In the genomic region with DNA sequence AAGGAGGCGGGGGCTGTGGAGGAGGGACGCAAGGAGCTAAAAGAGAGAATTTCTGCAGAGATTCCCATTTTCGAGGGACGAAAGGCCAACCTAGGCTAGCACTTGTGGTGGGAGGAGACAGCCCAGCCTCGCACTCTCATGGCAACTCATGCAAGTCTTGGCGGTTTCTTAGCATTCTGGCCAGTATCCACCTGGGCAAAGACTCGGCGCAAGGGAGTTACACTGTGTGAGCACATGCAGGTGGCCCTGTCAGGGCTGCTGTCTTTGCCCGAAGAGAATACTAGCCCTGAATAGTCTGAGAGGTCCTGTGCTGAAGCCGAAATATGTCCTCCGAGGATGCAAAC, we compare ENCODE assay signal across 12 cellular contexts. TPM values are rescaled to one million over a fixed set of nuclear protein-coding genes. Genes with fewer than 3 reads are reported as not detected.
DNase-seq lines count a peak whose midpoint lies in the region; ATAC-seq, FAIRE-seq and TF ChIP-seq lines count a peak whose summit lies in the region.
"Had no signal": no experiment of that assay in that cellular context is flagged by ENCODE, and none has a peak within 500 bp of the region (broad histone marks: within the 10 kb centered on the region; RNA-seq: fewer than 3 reads in every experiment).

No MANE protein-coding gene starts in this region.

- H3K4me3 Mint-ChIP-seq in endodermal cell (peak overlapping the region; percentile 53), nephron (peak overlapping the region; percentile 1 to 64 (median 53))

- H3K9ac ChIP-seq in endodermal cell (ENCODE audit: extremely low read depth, low read length, poor library complexity, severe bottlenecking): no peak overlapping the region

- no peaks in the 10 kb centered on the region for H3K9me3 Mint-ChIP-seq in endodermal cell
- H3K9me3 Mint-ChIP-seq in nephron: peaks cover 4% of the 10 kb centered on the region
- H3K9me3 Mint-ChIP-seq: activated naive CD4-positive, alpha-beta T cell treated with anti-CD3 and anti-CD28 coated beads, Interleukin-2, amount 50 U/mL, for 72 hours; T-helper 2 cell treated with Interferon-gamma antibody and Interleukin-4, amounts not matched to agents 5 μg/mL and 100 μg/mL, for 36 hours had no signal

- DNase-seq in A549 (ENCODE audit: low read depth in 1 of 2, low spot score in 1 of 2) (no peak), endodermal cell (peak; percentile 74), hepatic stellate cell (ENCODE audit: low spot score) (no peak), DMS153 treated with DMSO at 0.1 percent for 48 hours (lab: John Stamatoyannopoulos, UW; ENCODE audit: unreplicated experiment) (no peak), frontal cortex (ENCODE audit: low spot score in 2 of 2) (no peak), GM19238 (ENCODE audit: insufficient read length, low spot score) (no peak)
- DNase-seq: NCI-H2227 treated with DMSO at 0.1 percent for 48 hours had no signal

- no peaks in the 10 kb centered on the region for H3K36me3 ChIP-seq in endodermal cell (ENCODE audit: control insufficient read depth, insufficient read depth, low read length)

- H3K4me1 Mint-ChIP-seq in endodermal cell (peaks cover 7% of the 10 kb centered on the region), nephron (no peaks in the 10 kb centered on the region)

- H3K9me3 ChIP-seq in A549: no peaks in the 10 kb centered on the region
- no peaks in the 10 kb centered on the region for H3K9me3 ChIP-seq in endodermal cell (ENCODE audit: control insufficient read depth, low read length)

- POLR2A ChIA-PET in A549 (lab: Yijun Ruan, JAX): no interaction called here

- no peak for TF ChIP-seq POLR2A in A549 (IDR thresholded peaks at IDR 0.05; ENCODE audit: low read length)

- H3K27ac Mint-ChIP-seq in endodermal cell (no peak overlapping the region), nephron (no peak overlapping the region)
- H3K27ac Mint-ChIP-seq: activated naive CD4-positive, alpha-beta T cell treated with anti-CD3 and anti-CD28 coated beads, Interleukin-2, amount 50 U/mL, for 72 hours; T-helper 2 cell treated with Interferon-gamma antibody and Interleukin-4, amounts not matched to agents 5 μg/mL and 100 μg/mL, for 36 hours had no signal

- H3K27me3 Mint-ChIP-seq in endodermal cell (ENCODE audit: insufficient read depth) (peaks cover 36% of the 10 kb centered on the region), nephron (ENCODE audit: low read depth) (peaks cover 42% of the 10 kb centered on the region)

- peak overlapping the region; percentile 88 for H3K4me2 ChIP-seq in A549

- ATAC-seq in A549 (peak; percentile 37 to 38; a peak in 3 of 6 replicates), HG02763 (IDR thresholded peaks at IDR 0.05; ENCODE audit: unreplicated experiment) (peak; percentile 46)

- H3K27ac ChIP-seq in A549: no peak overlapping the region
- no peak overlapping the region for H3K27ac ChIP-seq in endodermal cell (ENCODE audit: low read depth, low read length)
- H3K27ac ChIP-seq: C4-2B had no signal

- peak overlapping the region; percentile 42 for H3K4me3 ChIP-seq in A549
- peak overlapping the region; percentile 60 for H3K4me3 ChIP-seq in endodermal cell (ENCODE audit: low read length)

- TF ChIP-seq RAD21 in A549 (conservative IDR thresholded peaks at IDR 0.05 in 1 of 2, IDR thresholded peaks at IDR 0.05 in 1 of 2): no peak

- H3K4me1 ChIP-seq in A549: no peaks in the 10 kb centered on the region
- H3K4me1 ChIP-seq in endodermal cell (ENCODE audit: control insufficient read depth, insufficient read depth, low read length): no peaks in the 10 kb centered on the region

- CTCF ChIA-PET in A549 (lab: Yijun Ruan, JAX): no interaction called here

- 61% methylated on average over 11 of the region's 11 CpGs for WGBS in A549 (ENCODE audit: missing lambda C conversion rate)
- 44 to 46% methylated on average over 4 to 11 of the region's 11 CpGs for WGBS in endodermal cell (ENCODE audit: insufficient coverage in 1 of 2, insufficient read length in 1 of 2), 2 experiments

- FAIRE-seq in A549 (lab: Jason Lieb, UNC) (no peak), frontal cortex (lab: Jason Lieb, UNC) (no peak)

- TF ChIP-seq CTCF in A549 (IDR thresholded peaks at IDR 0.05): no peak
- TF ChIP-seq CTCF in endodermal cell (conservative IDR thresholded peaks at IDR 0.05): no peak
- TF ChIP-seq CTCF in nephron (IDR thresholded peaks at IDR 0.05; ENCODE audit: unreplicated experiment in 3 of 3): no peak

- H3K27me3 ChIP-seq in endodermal cell (ENCODE audit: control insufficient read depth, insufficient read depth, low read length, poor library complexity, severe bottlenecking): peaks cover 46% of the 10 kb centered on the region

- H3K36me3 Mint-ChIP-seq in endodermal cell (ENCODE audit: low read depth) (no peaks in the 10 kb centered on the region), nephron (ENCODE audit: low read depth) (no peaks in the 10 kb centered on the region)
- H3K36me3 Mint-ChIP-seq: activated naive CD4-positive, alpha-beta T cell treated with anti-CD3 and anti-CD28 coated beads, Interleukin-2, amount 50 U/mL, for 72 hours had no signal

- TF ChIP-seq EP300 in A549 (IDR thresholded peaks at IDR 0.05): no peak

TF ChIP-seq in A549, 52 proteins besides CTCF, POLR2A, EP300 and RAD21:
- TF ChIP-seq ESRRA (IDR thresholded peaks at IDR 0.05; ENCODE audit: borderline replicate concordance, low read length) (no peak), JUN (IDR thresholded peaks at IDR 0.05) (no peak), POLR2AphosphoS2 (conservative IDR thresholded peaks at IDR 0.05; ENCODE audit: low read length) (no peak)

RNA-seq across cellular contexts. Expression of a gene that starts 15.5 kb away (rescaled TPM):
- 0.07 and 0.10 TPM in 2 replicates for polyA plus RNA-seq in A549 (2011; rRNA removed)
- 0.03 TPM in 2 replicates for polyA plus RNA-seq in A549 (2012; cell fraction: cytosol; rRNA removed)
- 0.02 TPM in 1 of 2 replicates, not detected in the other for polyA plus RNA-seq in A549 (2012; cell fraction: nucleus; rRNA removed)
- polyA plus RNA-seq in A549 (2017; fragmentation: RNase III; extraction: RNeasy Plus Mini Kit Qiagen cat#74134 plus additional on column Dnase treatment): 0.09 TPM in 1 of 3 replicates, not detected in the others
- not detected in 2 replicates for polyA minus RNA-seq in A549 (2011; rRNA and poly(A)+ RNA removed)
- 1 to 10 TPM; 1.1 to 2.1 TPM for total RNA-seq in endodermal cell
- polyA plus RNA-seq in endodermal cell (2013, experiment 1 of 2): 0.11 TPM
- polyA plus RNA-seq in endodermal cell (2013, experiment 2 of 2): 0.21 TPM
- total RNA-seq in frontal cortex: 17.9 TPM
